In genomic region chr12:53324779-53325538, GRCh38 we compare ENCODE assay signal across 8 cellular contexts. TPM values are rescaled to one million over a fixed set of nuclear protein-coding genes. Genes with fewer than 3 reads are reported as not detected.
A peak's percentile ranks its signal among the peaks of the same experiment; 100 is the strongest.
DNase-seq lines count a peak whose midpoint lies in the region; ATAC-seq lines count a peak whose summit lies in the region.

No MANE protein-coding gene starts in this region.

- peak overlapping the region; percentile 76 for H3K4me3 Mint-ChIP-seq in activated CD4-positive, alpha-beta T cell treated with anti-CD3 and anti-CD28 coated beads for 36 hours

- DNase-seq in AML-193 (lab: John Stamatoyannopoulos, UW) (peak; percentile 56 to 76), NCI-H446 (lab: John Stamatoyannopoulos, UW) (peak; percentile 46 to 86), left lobe of liver (ENCODE audit: low spot score) (peak; percentile 96)
- peak; percentile 95 for DNase-seq in activated CD4-positive, alpha-beta T cell treated with anti-CD3 and anti-CD28 coated beads for 36 hours
- DNase-seq in stimulated activated CD4-positive, alpha-beta T cell treated with anti-CD3 and anti-CD28 coated beads, Interleukin-2, amount 100 ng/mL, for 24 hours = peak; percentile 87 to 93

- no peaks in the 10 kb centered on the region for H3K27me3 Mint-ChIP-seq in activated CD4-positive, alpha-beta T cell treated with anti-CD3 and anti-CD28 coated beads for 36 hours

- ATAC-seq in GM19043 (IDR thresholded peaks at IDR 0.05; ENCODE audit: low read depth, unreplicated experiment) = peak; percentile 58
- ATAC-seq in HG03354 (IDR thresholded peaks at IDR 0.05; ENCODE audit: poor library complexity, severe bottlenecking, unreplicated experiment) = peak; percentile 55
- peak; percentile 71 for ATAC-seq in activated CD4-positive, alpha-beta T cell treated with anti-CD3 and anti-CD28 coated beads for 36 hours
- peak; percentile 80 for ATAC-seq in left lobe of liver

- POLR2A ChIA-PET in activated CD4-positive, alpha-beta T cell treated with anti-CD3 and anti-CD28 coated beads for 36 hours (lab: Charles Lee) = interaction anchor here (0.6 to 2.1 kb wide), 5 partner anchors 20 to 237 kb away, joined by 3 to 11 read pairs (median 3); partner anchors contain the start of gene PFDN5

- CTCF ChIA-PET in activated CD4-positive, alpha-beta T cell treated with anti-CD3 and anti-CD28 coated beads for 36 hours (lab: Charles Lee) = interaction anchor here (0.7 to 7.9 kb wide), 12 partner anchors 14 to 186 kb away, joined by 3 to 166 read pairs (median 10); partner anchors contain the start of genes MYG1 and PFDN5

- peak overlapping the region; percentile 99 for H3K27ac ChIP-seq in cingulate gyrus (ENCODE audit: low read depth, low read length)

- intact Hi-C loops in activated CD4-positive, alpha-beta T cell treated with anti-CD3 and anti-CD28 coated beads for 36 hours (cut with DNase I, micrococcal nuclease) = loop anchor here (1.0 to 10.0 kb wide), 8 partner anchors 20 to 957 kb away; partner anchors contain the start of genes ATF7 (in 1 of the 2), CBX5 (in 1 of the 2) and HNRNPA1 (in 1 of the 2)

- no peaks in the 10 kb centered on the region for H3K9me3 Mint-ChIP-seq in activated CD4-positive, alpha-beta T cell treated with anti-CD3 and anti-CD28 coated beads for 36 hours (ENCODE audit: low read depth)

- H3K36me3 Mint-ChIP-seq in activated CD4-positive, alpha-beta T cell treated with anti-CD3 and anti-CD28 coated beads for 36 hours (ENCODE audit: low read depth) = peaks cover 5% of the 10 kb centered on the region

- H3K4me1 Mint-ChIP-seq in activated CD4-positive, alpha-beta T cell treated with anti-CD3 and anti-CD28 coated beads for 36 hours = peaks cover 34% of the 10 kb centered on the region

- peak overlapping the region; percentile 92 for H3K27ac Mint-ChIP-seq in activated CD4-positive, alpha-beta T cell treated with anti-CD3 and anti-CD28 coated beads for 36 hours

RNA-seq across cellular contexts. Expression of gene AAAS, which starts 3.5 kb away (rescaled TPM):
- 10 to 100 TPM; 65.5 to 72.5 TPM for total RNA-seq in activated CD4-positive, alpha-beta T cell treated with anti-CD3 and anti-CD28 coated beads for 36 hours
- 28.2 TPM for total RNA-seq in left lobe of liver

RNA-seq across cellular contexts. Expression of gene SP7, which starts 11.2 kb away (rescaled TPM):
- total RNA-seq in activated CD4-positive, alpha-beta T cell treated with anti-CD3 and anti-CD28 coated beads for 36 hours = not detected
- total RNA-seq in left lobe of liver = not detected

RNA-seq across cellular contexts. Expression of gene MYG1, which starts 25.5 kb away (rescaled TPM):
- total RNA-seq in activated CD4-positive, alpha-beta T cell treated with anti-CD3 and anti-CD28 coated beads for 36 hours = 10 to 100 TPM; 61.9 to 68.8 TPM
- 24.0 TPM for total RNA-seq in left lobe of liver

RNA-seq across cellular contexts. Expression of gene PFDN5, which starts 29.6 kb away (rescaled TPM):
- 100 to 1,000 TPM; 253 to 322 TPM for total RNA-seq in activated CD4-positive, alpha-beta T cell treated with anti-CD3 and anti-CD28 coated beads for 36 hours
- total RNA-seq in left lobe of liver = 114 TPM

RNA-seq across cellular contexts. Expression of gene SP1, which starts 55.0 kb away (rescaled TPM):
- total RNA-seq in activated CD4-positive, alpha-beta T cell treated with anti-CD3 and anti-CD28 coated beads for 36 hours = 10 to 100 TPM; 76.8 to 93.5 TPM
- 24.5 TPM for total RNA-seq in left lobe of liver

Comparison
In these comparisons a context has a peak if more than half of its experiments do, and no peak if none do; other contexts are left out.
1. Peak in every context shown above with its lines: DNase-seq, ATAC-seq and H3K27ac ChIP-seq.